In genomic region chr11:3652514-3652913, GRCh38 we compare ENCODE assay signal across 11 cellular contexts. TPM values are rescaled to one million over a fixed set of nuclear protein-coding genes. Genes with fewer than 3 reads are reported as not detected.
"Had no signal": no experiment of that assay in that cellular context is flagged by ENCODE, and none has a peak within 500 bp of the region (broad histone marks: within the 10 kb centered on the region; RNA-seq: fewer than 3 reads in every experiment).

No MANE protein-coding gene starts in this region.

RNA-seq across cellular contexts. Expression of gene ART1, which starts 7.6 kb away (rescaled TPM):
- total RNA-seq: stomach, subcutaneous adipose tissue, suprapubic skin, temporal lobe, thoracic aorta, thyroid gland, ureter, urinary bladder, uterus, vagina had no signal
- polyA plus RNA-seq: stomach, urinary bladder had no signal

RNA-seq across cellular contexts. Expression of gene ART5, which starts 10.7 kb away (rescaled TPM):
- total RNA-seq: stomach, subcutaneous adipose tissue, suprapubic skin, temporal lobe, thoracic aorta, tibial nerve, ureter, urinary bladder had no signal

RNA-seq across cellular contexts. Expression of gene CHRNA10, which starts 18.7 kb away (rescaled TPM):
- total RNA-seq: vagina had no signal
